ENCODE assay signal across 12 cellular contexts in genomic region chr20:57716202-57716601, GRCh38. TPM values are rescaled to one million over a fixed set of nuclear protein-coding genes. Genes with fewer than 3 reads are reported as not detected.
DNase-seq lines count a peak whose midpoint lies in the region; ATAC-seq and TF ChIP-seq lines count a peak whose summit lies in the region.
"Had no signal": no experiment of that assay in that cellular context is flagged by ENCODE, and none has a peak within 500 bp of the region (broad histone marks: within the 10 kb centered on the region; RNA-seq: fewer than 3 reads in every experiment).

No MANE protein-coding gene starts in this region.

- H3K9ac ChIP-seq in SK-N-SH: no peak overlapping the region
- H3K9ac ChIP-seq in smooth muscle cell (ENCODE audit: low read depth): no peak overlapping the region

- 23% methylated on average over 3 of the region's 3 CpGs for WGBS in SK-N-SH (ENCODE audit: low lambda C conversion rate)
- WGBS in smooth muscle cell (ENCODE audit: low lambda C conversion rate): 24% methylated on average over 3 of the region's 3 CpGs

- H3K36me3 ChIP-seq in SK-N-SH (replicated peaks in 1 of 2; ENCODE audit: control insufficient read depth in 1 of 2, insufficient read depth in 2 of 2, low read length in 1 of 2): no peaks in the 10 kb centered on the region
- H3K36me3 ChIP-seq in smooth muscle cell (ENCODE audit: low read depth): no peaks in the 10 kb centered on the region
- H3K36me3 ChIP-seq: Peyer's patch, transverse colon had no signal

- ATAC-seq in SK-N-SH treated with all-trans-retinoic acid at 6 μM for 48 hours: no peak
- no peak for ATAC-seq in stimulated activated naive CD8-positive, alpha-beta T cell treated with anti-CD3 and anti-CD28 coated beads, Interleukin-15, Interleukin-2, amounts not matched to agents 100 U/mL and 50 U/mL, for 24 hours
- no peak for ATAC-seq in GM18498 (IDR thresholded peaks at IDR 0.05; ENCODE audit: unreplicated experiment)

- H3K4me2 ChIP-seq in SK-N-SH (no peak overlapping the region), smooth muscle cell (peak overlapping the region; percentile 29)

- no peak overlapping the region for H3K4me3 ChIP-seq in SK-N-SH (ENCODE audit: low read depth in 2 of 2, low read length in 1 of 2)
- no peak overlapping the region for H3K4me3 ChIP-seq in fibroblast of pulmonary artery (replicated peaks; ENCODE audit: low read depth, low read length)
- H3K4me3 ChIP-seq in smooth muscle cell: no peak overlapping the region
- H3K4me3 ChIP-seq: Peyer's patch, transverse colon had no signal

- H2AFZ ChIP-seq in SK-N-SH (ENCODE audit: low read depth): no peak overlapping the region
- H2AFZ ChIP-seq in smooth muscle cell (ENCODE audit: low read depth): no peak overlapping the region

- H3K4me1 ChIP-seq in SK-N-SH (ENCODE audit: control insufficient read depth in 1 of 2, insufficient read depth in 2 of 2, low read depth in 1 of 2, low read length in 1 of 2) (peaks cover 24 to 28% of the 10 kb centered on the region in 2 experiments), smooth muscle cell (ENCODE audit: low read depth) (peaks cover 17% of the 10 kb centered on the region)

- H4K20me1 ChIP-seq in SK-N-SH (ENCODE audit: insufficient read depth) (no peaks in the 10 kb centered on the region), smooth muscle cell (ENCODE audit: low read depth) (no peaks in the 10 kb centered on the region)

- H3K27me3 ChIP-seq in SK-N-SH (ENCODE audit: insufficient read depth): no peaks in the 10 kb centered on the region
- H3K27me3 ChIP-seq in smooth muscle cell (ENCODE audit: low read depth): no peaks in the 10 kb centered on the region
- H3K27me3 ChIP-seq: Peyer's patch, transverse colon had no signal

- DNase-seq in SK-N-SH (no peak), fibroblast of pulmonary artery (ENCODE audit: low read depth) (peak; percentile 34), smooth muscle cell (lab: John Stamatoyannopoulos, UW; ENCODE audit: unreplicated experiment) (no peak), amniotic stem cell (lab: John Stamatoyannopoulos, UW) (no peak)
- no peak for DNase-seq in stimulated activated naive CD8-positive, alpha-beta T cell treated with anti-CD3 and anti-CD28 coated beads, Interleukin-15, Interleukin-2, amounts not matched to agents 100 U/mL and 50 U/mL, for 24 hours
- DNase-seq: naive B cell, NCI-H345, Peyer's patch, transverse colon had no signal

- no peak for TF ChIP-seq RAD21 in SK-N-SH (IDR thresholded peaks at IDR 0.05; ENCODE audit: low read length)

- peaks cover 2% of the 10 kb centered on the region; the same call in 1 of the 2 replicates for H3K79me2 ChIP-seq in SK-N-SH (ENCODE audit: insufficient read depth)
- peaks cover 14% of the 10 kb centered on the region for H3K79me2 ChIP-seq in smooth muscle cell (ENCODE audit: low read depth)

- no peaks in the 10 kb centered on the region for H3K9me3 ChIP-seq in SK-N-SH
- no peaks in the 10 kb centered on the region for H3K9me3 ChIP-seq in smooth muscle cell (replicated peaks; ENCODE audit: low read depth)
- H3K9me3 ChIP-seq: Peyer's patch, transverse colon had no signal

- CTCF ChIA-PET in SK-N-SH (lab: Yijun Ruan, JAX): no interaction called here

- no peak for TF ChIP-seq EP300 in SK-N-SH (IDR thresholded peaks at IDR 0.05; ENCODE audit: borderline replicate concordance in 1 of 2, low read depth in 1 of 2, low read length in 1 of 2)

- TF ChIP-seq CTCF in SK-N-SH (IDR thresholded peaks at IDR 0.05) (no peak), VCaP (conservative IDR thresholded peaks at IDR 0.05) (no peak), fibroblast of pulmonary artery (IDR thresholded peaks at IDR 0.05; ENCODE audit: low read length, missing control alignments) (no peak), smooth muscle cell (IDR thresholded peaks at IDR 0.05; ENCODE audit: borderline replicate concordance, insufficient read depth, poor library complexity, severe bottlenecking) (no peak)

- POLR2A ChIA-PET in SK-N-SH (lab: Yijun Ruan, JAX): no interaction called here

- H3F3A ChIP-seq in SK-N-SH (replicated peaks; ENCODE audit: insufficient read depth): no peaks in the 10 kb centered on the region
- H3F3A ChIP-seq in smooth muscle cell (ENCODE audit: low read depth): peaks cover 4% of the 10 kb centered on the region

- H3K9me2 ChIP-seq in SK-N-SH: no peaks in the 10 kb centered on the region

- H3K27ac ChIP-seq in SK-N-SH (ENCODE audit: low read depth in 2 of 2, low read length in 1 of 2) (peak overlapping the region in 1 of 2 experiments; percentile 29; a peak in 1 of 4 replicates), VCaP (peak overlapping the region; percentile 99), smooth muscle cell (ENCODE audit: low read depth) (peak overlapping the region; percentile 85)
- H3K27ac ChIP-seq: Peyer's patch, transverse colon had no signal

TF ChIP-seq in SK-N-SH, 30 proteins besides CTCF, POLR2A, EP300 and RAD21:
- TF ChIP-seq SMC3 (IDR thresholded peaks at IDR 0.05; ENCODE audit: low read depth, low read length): no peak
- TF ChIP-seq GATA2 (CRISPR knock-in tag; IDR thresholded peaks at IDR 0.05): no peak
- 0 out of 2 replicates have a peak, but pooled peaks have one; percentile 25 for TF ChIP-seq JUND (IDR thresholded peaks at IDR 0.05)
- TF ChIP-seq RXRA (IDR thresholded peaks at IDR 0.05; ENCODE audit: borderline replicate concordance, low read depth): no peak
- no peak for TF ChIP-seq RFX5 (IDR thresholded peaks at IDR 0.05; ENCODE audit: low read length)
- no peak for TF ChIP-seq POLR2AphosphoS5 (IDR thresholded peaks at IDR 0.05; ENCODE audit: low read depth, low read length)
- TF ChIP-seq EZH2phosphoT487 (IDR thresholded peaks at IDR 0.05; ENCODE audit: borderline replicate concordance, low read depth): no peak
- TF ChIP-seq GABPA (IDR thresholded peaks at IDR 0.05; ENCODE audit: low read depth): no peak
- peak; percentile 35; the same call in 1 of the 2 replicates for TF ChIP-seq FOSL2 (IDR thresholded peaks at IDR 0.05; ENCODE audit: borderline replicate concordance, low read depth)
TF ChIP-seq in SK-N-SH: peak in this region for 2.

TF ChIP-seq in SK-N-SH treated with all-trans-retinoic acid at 6 μM for 48 hours, 23 proteins besides CTCF, POLR2A, EP300 and RAD21:
- TF ChIP-seq ZC3H10 (CRISPR knock-in tag; IDR thresholded peaks at IDR 0.05) (no peak), POU6F1 (CRISPR knock-in tag; IDR thresholded peaks at IDR 0.05; ENCODE audit: borderline replicate concordance, low read depth) (no peak), GLIS3 (CRISPR knock-in tag; IDR thresholded peaks at IDR 0.05) (no peak), ARNTL (CRISPR knock-in tag; IDR thresholded peaks at IDR 0.05; ENCODE audit: borderline replicate concordance, low read depth) (no peak)

RNA-seq across cellular contexts. Expression of gene PMEPA1, which starts 6.4 kb away (rescaled TPM):
- polyA plus RNA-seq in SK-N-SH (2012; rRNA removed) (5.9 and 7.1 TPM in 2 replicates), smooth muscle cell (81.9 and 143 TPM in 2 replicates)
- polyA plus RNA-seq in SK-N-SH (2012; cell fraction: cytosol; rRNA removed): 6.1 and 6.8 TPM in 2 replicates
- 7.9 and 8.1 TPM in 2 replicates for polyA plus RNA-seq in SK-N-SH (2012; cell fraction: nucleus; rRNA removed)
- 26.6 and 37.2 TPM in 2 replicates for total RNA-seq in smooth muscle cell
